ENCODE assay signal across 15 cellular contexts in the genomic region with DNA sequence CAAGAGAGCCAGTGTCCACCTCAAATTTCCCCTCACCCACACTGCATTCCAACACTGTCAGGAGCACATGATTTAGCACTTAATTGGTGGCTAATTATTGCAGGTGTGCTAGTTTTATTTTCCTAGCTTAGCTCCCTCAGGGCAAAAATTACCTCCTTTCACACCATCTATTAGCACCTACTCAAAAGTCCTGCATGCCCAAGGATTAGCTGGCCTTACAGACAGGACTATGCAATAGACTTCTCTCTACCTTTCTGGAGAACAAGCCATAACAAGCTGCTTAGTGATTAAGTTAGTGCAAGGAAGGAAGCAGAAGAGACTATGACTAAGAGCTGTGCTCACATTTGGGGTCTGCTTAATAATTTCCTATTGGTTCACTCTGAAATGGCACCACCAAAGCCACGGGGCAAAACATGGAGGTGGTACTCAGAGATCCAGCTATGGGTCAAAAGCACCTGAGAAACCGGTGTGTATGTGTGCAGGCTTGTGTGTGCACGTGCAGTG.
DNase-seq lines count a peak whose midpoint lies in the region; ATAC-seq and TF ChIP-seq lines count a peak whose summit lies in the region.
"Had no signal": no experiment of that assay in that cellular context is flagged by ENCODE, and none has a peak within 500 bp of the region (broad histone marks: within the 10 kb centered on the region; RNA-seq: fewer than 3 reads in every experiment).

No MANE protein-coding gene starts in this region.

- POLR2A ChIA-PET in RWPE1 (lab: Yijun Ruan, JAX; ENCODE audit: low non-redundant PET), result interaction anchor here (0.6 to 0.8 kb wide), 2 partner anchors 101 to 110 kb away, joined by 3 read pairs; a partner anchor contains a TSS

- peak overlapping the region; percentile 95 for H3K27ac ChIP-seq in RWPE1

- peak; percentile 82 for DNase-seq in HT1080 (ENCODE audit: low read depth)
- DNase-seq in RWPE1 (ENCODE audit: low spot score), result peak; percentile 84
- peak; percentile 97 for DNase-seq in epithelial cell of esophagus (ENCODE audit: low read depth)
- DNase-seq in left colon, result no peak
- no peak for DNase-seq in DMS 273 (lab: John Stamatoyannopoulos, UW; ENCODE audit: unreplicated experiment)
- no peak for DNase-seq in activated T-cell treated with anti-CD3 and anti-CD28 coated beads for 4 hours
- DNase-seq in amniotic stem cell (lab: John Stamatoyannopoulos, UW), result no peak
- DNase-seq: AML-193; Caco-2; Karpas-422; NCI-H1436; NCI-H2081 treated with DMSO at 0.1 percent for 48 hours; NCI-H524 treated with DMSO at 0.1 percent for 48 hours; NK-92 treated with Interleukin-12 subunit alpha and Interleukin-12 subunit beta, amount 100 ng/mL, for 24 hours had no signal

- TF ChIP-seq CTCF in RWPE1 (conservative IDR thresholded peaks at IDR 0.05; ENCODE audit: low read depth) (no peak), epithelial cell of esophagus (IDR thresholded peaks at IDR 0.05; ENCODE audit: insufficient read depth, low read depth, low read length, missing control alignments) (no peak)

- intact Hi-C loops in left colon (cut with DNase I, micrococcal nuclease), result no loop called here

- peak; percentile 20 for ATAC-seq in left colon
- ATAC-seq in HG02885 (IDR thresholded peaks at IDR 0.05; ENCODE audit: poor library complexity, unreplicated experiment), result no peak

- no peak overlapping the region for H3K4me3 ChIP-seq in epithelial cell of esophagus (ENCODE audit: low read length)

- CTCF ChIA-PET in RWPE1 (lab: Yijun Ruan, JAX), result interaction anchor here (1.0 to 1.2 kb wide), 2 partner anchors 19 to 123 kb away, joined by 3 read pairs; no protein-coding TSS in a partner anchor

Comparison
In these comparisons a context has a peak if more than half of its experiments do, and no peak if none do; other contexts are left out.
1. DNase-seq: peak in HT1080 (single experiment), RWPE1 (single experiment) and epithelial cell of esophagus (single experiment); none in left colon (0 of 2), DMS 273 (single experiment), activated T-cell treated with anti-CD3 and anti-CD28 coated beads for 4 hours (single experiment) and amniotic stem cell (single experiment).